14 cellular contexts compared by ENCODE assay signal in the genomic region with DNA sequence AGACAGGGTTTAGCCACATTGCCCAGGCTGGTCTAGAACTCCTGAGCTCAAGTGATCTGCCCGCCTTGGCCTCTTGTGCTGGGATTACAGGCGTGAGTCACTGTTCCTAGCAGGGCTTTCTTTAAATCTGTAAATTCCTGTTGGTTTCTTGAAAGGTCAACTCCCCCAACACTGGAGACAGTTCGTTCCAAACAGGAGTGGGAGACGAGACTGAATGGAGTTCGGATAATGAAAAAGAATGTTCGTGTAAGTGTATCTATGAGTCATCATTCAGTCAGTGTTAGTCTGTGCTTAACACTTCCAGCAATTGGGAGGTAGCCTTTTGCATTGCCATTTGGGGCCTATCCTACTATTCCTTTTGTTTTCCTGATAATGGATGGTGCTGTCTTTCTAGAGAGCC. TPM values are rescaled to one million over a fixed set of nuclear protein-coding genes. Genes with fewer than 3 reads are reported as not detected.
A peak's percentile ranks its signal among the peaks of the same experiment; 100 is the strongest.
DNase-seq lines count a peak whose midpoint lies in the region; ATAC-seq, FAIRE-seq and TF ChIP-seq lines count a peak whose summit lies in the region.
"Had no signal": no experiment of that assay in that cellular context is flagged by ENCODE, and none has a peak within 500 bp of the region (broad histone marks: within the 10 kb centered on the region; RNA-seq: fewer than 3 reads in every experiment).

No MANE protein-coding gene starts in this region.

- intact Hi-C loops in CD4-positive, alpha-beta memory T cell (cut with micrococcal nuclease), result loop anchor here (2.0 kb wide), 2 partner anchors 46 to 48 kb away; a partner anchor contains a TSS

- H3K36me3 ChIP-seq in CD4-positive, alpha-beta memory T cell (ENCODE audit: insufficient read depth, low read length), result peaks cover 30% of the 10 kb centered on the region
- peaks cover 32% of the 10 kb centered on the region for H3K36me3 ChIP-seq in MG63

- POLR2A ChIA-PET in CD4-positive, alpha-beta memory T cell (lab: Charles Lee; ENCODE audit: partially characterized antibody), result interaction anchor here (1.7 to 2.9 kb wide), 5 partner anchors 9 to 50 kb away, joined by 7 to 35 read pairs (median 17); a partner anchor contains a TSS

- peaks cover 37 to 52% of the 10 kb centered on the region in 2 donors for H3K36me3 Mint-ChIP-seq in CD4-positive, alpha-beta memory T cell
- H3K36me3 Mint-ChIP-seq in osteocyte (ENCODE audit: unreplicated experiment), result peaks cover 39% of the 10 kb centered on the region

- H3K4me1 Mint-ChIP-seq in CD4-positive, alpha-beta memory T cell, result peaks cover 41 to 81% (median 57%) of the 10 kb centered on the region in 4 donors
- H3K4me1 Mint-ChIP-seq in osteocyte (ENCODE audit: unreplicated experiment), result peaks cover 26% of the 10 kb centered on the region

- peak overlapping the region in 1 of 2 donors; percentile 58 for H3K4me3 ChIP-seq in CD4-positive, alpha-beta memory T cell (ENCODE audit: low read length in 2 of 2)
- H3K4me3 ChIP-seq in MG63, result no peak overlapping the region
- H3K4me3 ChIP-seq in epithelial cell of esophagus (ENCODE audit: low read length), result no peak overlapping the region
- H3K4me3 ChIP-seq: gastrocnemius medialis had no signal

- no peak for TF ChIP-seq POLR2A in GM18505 (IDR thresholded peaks at IDR 0.05; ENCODE audit: borderline replicate concordance, extremely low read depth, insufficient read depth, insufficient read length)

- H3K9me3 ChIP-seq in CD4-positive, alpha-beta memory T cell (ENCODE audit: control insufficient read depth in 1 of 2, low read length in 2 of 2), result no peaks in the 10 kb centered on the region
- H3K9me3 ChIP-seq in MG63, result no peaks in the 10 kb centered on the region
- H3K9me3 ChIP-seq: gastrocnemius medialis had no signal

- TF ChIP-seq CTCF in epithelial cell of esophagus (IDR thresholded peaks at IDR 0.05; ENCODE audit: insufficient read depth, low read depth, low read length, missing control alignments) (no peak), osteocyte (IDR thresholded peaks at IDR 0.05) (no peak), D721Med (IDR thresholded peaks at IDR 0.05; ENCODE audit: insufficient read depth, missing control alignments) (no peak)

- DNase-seq in CD4-positive, alpha-beta memory T cell, result no peak
- DNase-seq in MG63 (peak; percentile 75), epithelial cell of esophagus (ENCODE audit: low read depth) (peak; percentile 77), osteocyte (ENCODE audit: extremely low spot score, unreplicated experiment) (no peak), D721Med (ENCODE audit: insufficient read length, low spot score) (no peak), D341Med (ENCODE audit: low spot score) (no peak)
- DNase-seq: activated T-cell treated with anti-CD3 and anti-CD28 coated beads, Interleukin-2, amount 50 U/mL, for 1 hour; gastrocnemius medialis; NCI-H2081 treated with DMSO at 0.1 percent for 48 hours; occipital lobe; T-helper 1 cell had no signal

- peaks cover 58% of the 10 kb centered on the region for H3K4me1 ChIP-seq in CD4-positive, alpha-beta memory T cell (ENCODE audit: insufficient read depth, low read length)
- H3K4me1 ChIP-seq: gastrocnemius medialis had no signal

- H3K27me3 ChIP-seq in CD4-positive, alpha-beta memory T cell (ENCODE audit: insufficient read depth, low read length), result no peaks in the 10 kb centered on the region
- H3K27me3 ChIP-seq in MG63, result no peaks in the 10 kb centered on the region
- H3K27me3 ChIP-seq: gastrocnemius medialis had no signal

- H3K27ac ChIP-seq in CD4-positive, alpha-beta memory T cell (ENCODE audit: low read depth, low read length), result peak overlapping the region; percentile 17
- H3K27ac ChIP-seq: gastrocnemius medialis had no signal

- H3K27me3 Mint-ChIP-seq in CD4-positive, alpha-beta memory T cell, result no peaks in the 10 kb centered on the region
- H3K27me3 Mint-ChIP-seq in osteocyte (ENCODE audit: unreplicated experiment), result no peaks in the 10 kb centered on the region
- H3K27me3 Mint-ChIP-seq: stimulated activated naive CD8-positive, alpha-beta T cell treated with anti-CD3 and anti-CD28 coated beads, Interleukin-15, Interleukin-2, amounts not matched to agents 100 ng/mL and 50 ng/mL, for 24 hours had no signal

- peak overlapping the region; percentile 69 to 95 (median 90) for H3K4me3 Mint-ChIP-seq in CD4-positive, alpha-beta memory T cell
- H3K4me3 Mint-ChIP-seq in osteocyte (ENCODE audit: unreplicated experiment), result no peak overlapping the region
- H3K4me3 Mint-ChIP-seq: stimulated activated naive CD8-positive, alpha-beta T cell treated with anti-CD3 and anti-CD28 coated beads, Interleukin-15, Interleukin-2, amounts not matched to agents 100 ng/mL and 50 ng/mL, for 24 hours had no signal

- no peak for FAIRE-seq in D721Med (lab: Jason Lieb, UNC)

- no peaks in the 10 kb centered on the region for H3K9me3 Mint-ChIP-seq in CD4-positive, alpha-beta memory T cell
- no peaks in the 10 kb centered on the region for H3K9me3 Mint-ChIP-seq in osteocyte (ENCODE audit: unreplicated experiment)
- H3K9me3 Mint-ChIP-seq: stimulated activated naive CD8-positive, alpha-beta T cell treated with anti-CD3 and anti-CD28 coated beads, Interleukin-15, Interleukin-2, amounts not matched to agents 100 ng/mL and 50 ng/mL, for 24 hours had no signal

- CTCF ChIA-PET in CD4-positive, alpha-beta memory T cell (lab: Charles Lee; ENCODE audit: partially characterized antibody), result interaction anchor here (0.8 to 1.7 kb wide), 3 partner anchors 28 to 54 kb away, joined by 3 read pairs; a partner anchor contains a TSS

- H3K27ac Mint-ChIP-seq in CD4-positive, alpha-beta memory T cell, result peak overlapping the region in 6 of 7 donors; percentile 39 to 97 (median 86)
- H3K27ac Mint-ChIP-seq in osteocyte (ENCODE audit: unreplicated experiment), result peak overlapping the region; percentile 79
- H3K27ac Mint-ChIP-seq: stimulated activated naive CD8-positive, alpha-beta T cell treated with anti-CD3 and anti-CD28 coated beads, Interleukin-15, Interleukin-2, amounts not matched to agents 100 ng/mL and 50 ng/mL, for 24 hours had no signal

- no peak for ATAC-seq in GM18505 (IDR thresholded peaks at IDR 0.05; ENCODE audit: unreplicated experiment)
- ATAC-seq in GM21367 (IDR thresholded peaks at IDR 0.05; ENCODE audit: unreplicated experiment), result no peak
- ATAC-seq: gastrocnemius medialis had no signal

RNA-seq across cellular contexts. Expression of a gene that starts 10.0 kb away (rescaled TPM):
- 10 to 100 TPM; 15.3 to 15.7 TPM for total RNA-seq in CD4-positive, alpha-beta memory T cell
- 1 to 10 TPM in 1 of 2 donors, not detected in 1; 3.8 TPM for polyA plus RNA-seq in CD4-positive, alpha-beta memory T cell
- 0.15 and 3.2 TPM in 2 replicates for total RNA-seq in MG63 (2014; rRNA removed; shearing (Covaris generic); ENCODE audit: low replicate concordance)
- 8.3 and 10.9 TPM in 2 replicates for total RNA-seq in osteocyte

RNA-seq across cellular contexts. Expression of a gene that starts 34.9 kb away (rescaled TPM):
- total RNA-seq in CD4-positive, alpha-beta memory T cell, result 1 to 10 TPM; 2.7 to 2.9 TPM
- polyA plus RNA-seq in CD4-positive, alpha-beta memory T cell, result 1 to 10 TPM in 1 of 2 donors, under 1 TPM in 1; 0.65 to 1.6 TPM
- total RNA-seq in MG63 (2014; rRNA removed; shearing (Covaris generic); ENCODE audit: low replicate concordance), result 7.6 and 9.1 TPM in 2 replicates
- total RNA-seq in osteocyte, result 74.8 and 75.0 TPM in 2 replicates

RNA-seq across cellular contexts. Expression of a gene that starts 46.5 kb away (rescaled TPM):
- total RNA-seq in CD4-positive, alpha-beta memory T cell, result 10 to 100 TPM; 40.8 to 42.5 TPM
- 10 to 100 TPM; 12.7 to 25.6 TPM for polyA plus RNA-seq in CD4-positive, alpha-beta memory T cell
- total RNA-seq in MG63 (2014; rRNA removed; shearing (Covaris generic); ENCODE audit: low replicate concordance), result 23.2 and 33.1 TPM in 2 replicates
- 40.1 and 42.0 TPM in 2 replicates for total RNA-seq in osteocyte

RNA-seq across cellular contexts. Expression of a gene that starts 48.7 kb away (rescaled TPM):
- total RNA-seq in CD4-positive, alpha-beta memory T cell, result 10 to 100 TPM; 41.8 to 50.1 TPM
- 10 to 100 TPM; 20.7 to 45.0 TPM for polyA plus RNA-seq in CD4-positive, alpha-beta memory T cell
- total RNA-seq in MG63 (2014; rRNA removed; shearing (Covaris generic); ENCODE audit: low replicate concordance), result 1.3 and 2.4 TPM in 2 replicates
- 32.8 and 34.2 TPM in 2 replicates for total RNA-seq in osteocyte

RNA-seq across cellular contexts. Expression of a gene that starts 49.3 kb away (rescaled TPM):
- total RNA-seq in CD4-positive, alpha-beta memory T cell, result 100 to 1,000 TPM; 300 to 325 TPM
- polyA plus RNA-seq in CD4-positive, alpha-beta memory T cell, result 10 to 100 TPM; 33.3 to 84.2 TPM
- total RNA-seq in MG63 (2014; rRNA removed; shearing (Covaris generic); ENCODE audit: low replicate concordance), result 24.9 and 26.7 TPM in 2 replicates
- 57.5 and 65.0 TPM in 2 replicates for total RNA-seq in osteocyte

Comparison
In these comparisons a context has a peak if more than half of its experiments do, and no peak if none do; other contexts are left out.
1. DNase-seq: peak in MG63 (single experiment) and epithelial cell of esophagus (single experiment); none in CD4-positive, alpha-beta memory T cell (0 of 5), osteocyte (single experiment), D721Med (single experiment) and D341Med (single experiment).